8 cellular contexts compared by ENCODE assay signal in the genomic region with DNA sequence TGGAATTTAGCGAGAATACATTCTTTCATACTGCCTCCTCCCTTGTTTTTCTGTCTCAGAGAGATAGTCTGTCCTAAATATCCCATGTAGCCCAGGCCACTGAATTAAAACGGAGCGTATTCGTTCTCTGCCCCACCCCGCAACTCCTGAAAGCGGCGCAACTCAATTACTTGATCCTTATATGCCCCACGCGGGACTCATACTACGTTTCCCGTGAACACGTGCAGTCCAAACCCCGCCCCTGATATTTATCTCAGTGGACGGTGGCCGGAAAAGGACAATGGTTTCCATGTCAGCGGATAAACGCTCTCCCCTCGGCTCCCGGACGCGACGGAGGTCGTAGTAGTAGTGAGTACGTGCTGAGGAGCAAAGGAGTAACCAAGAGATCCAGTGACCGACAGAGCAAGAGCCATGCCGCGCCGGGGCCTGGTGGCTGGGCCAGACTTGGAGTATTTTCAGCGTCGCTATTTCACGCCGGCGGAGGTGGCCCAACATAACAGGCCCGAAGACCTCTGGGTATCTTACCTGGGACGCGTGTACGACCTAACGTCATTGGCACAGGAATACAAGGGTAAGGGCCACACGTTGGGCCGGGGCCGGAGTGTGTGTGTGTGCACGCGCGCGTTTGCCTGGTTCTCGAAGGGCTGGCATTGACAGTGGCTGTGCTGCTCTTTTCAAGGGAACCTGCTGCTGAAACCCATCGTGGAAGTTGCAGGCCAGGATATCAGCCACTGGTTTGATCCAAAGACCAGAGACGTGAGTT. TPM values are rescaled to one million over a fixed set of nuclear protein-coding genes. Genes with fewer than 3 reads are reported as not detected.
A peak's percentile ranks its signal among the peaks of the same experiment; 100 is the strongest.
DNase-seq lines count a peak whose midpoint lies in the region; ATAC-seq and TF ChIP-seq lines count a peak whose summit lies in the region.

TSS of gene CYB5D1 (plus strand) at position 280 of the 763 bp plus-strand sequence. CDS start at position 412, 132 bp downstream.

- H3K4me3 ChIP-seq in GM12865 (ENCODE audit: low read depth, low read length) (peak within 1 kb of the TSS; percentile 78), retinal pigment epithelial cell (ENCODE audit: low read length) (peak within 1 kb of the TSS; percentile 52)

- no peaks in the 10 kb centered on the region for H3K27me3 Mint-ChIP-seq in T-helper 17 cell

- peaks cover 6% of the 10 kb centered on the region for H3K36me3 Mint-ChIP-seq in T-helper 17 cell (ENCODE audit: low read depth)

- peak; percentile 96 for DNase-seq in GM12865 (ENCODE audit: low read depth)
- DNase-seq in NCI-H1105 treated with DMSO at 0.1 percent for 48 hours (lab: John Stamatoyannopoulos, UW): peak; percentile 99
- DNase-seq in T-helper 17 cell: peak; percentile 61 to 77 (median 77)
- peak in 57 of 58 donors; percentile 68 to 97 (median 90) for DNase-seq in anterior cingulate cortex (lab: John Stamatoyannopoulos, UW)
- peak; percentile 89 to 99 for DNase-seq in hippocampal formation (lab: John Stamatoyannopoulos, UW)
- DNase-seq in retinal pigment epithelial cell (ENCODE audit: low read depth): no peak
- DNase-seq in 8988T: no peak

- H3K9me3 ChIP-seq in T-helper 17 cell (ENCODE audit: control insufficient read depth, low read length, poor library complexity, severe bottlenecking): no peaks in the 10 kb centered on the region

- H3K4me1 Mint-ChIP-seq in T-helper 17 cell: peaks cover 19% of the 10 kb centered on the region

- TF ChIP-seq CTCF in GM12865 (IDR thresholded peaks at IDR 0.05; ENCODE audit: insufficient read depth, low read depth, low read length, missing control alignments) (no peak), retinal pigment epithelial cell (conservative IDR thresholded peaks at IDR 0.05; ENCODE audit: low read depth, low read length) (no peak)

- peak; percentile 46 for ATAC-seq in HG02642 (IDR thresholded peaks at IDR 0.05; ENCODE audit: poor library complexity, unreplicated experiment)
- peak; percentile 60 for ATAC-seq in T-helper 17 cell

- H3K4me3 Mint-ChIP-seq in T-helper 17 cell: no peak within 1 kb of the TSS

- no peak within 1 kb of the TSS for H3K27ac Mint-ChIP-seq in T-helper 17 cell

RNA-seq across cellular contexts. Expression of gene CYB5D1, which starts in this region (rescaled TPM):
- 10 to 100 TPM in 1 of 2 donors, 1 to 10 TPM in 1; 9.3 to 14.9 TPM for total RNA-seq in T-helper 17 cell

Comparison
In these comparisons a context has a peak if more than half of its experiments do, and no peak if none do; other contexts are left out.
1. DNase-seq: peak in GM12865 (single experiment), NCI-H1105 treated with DMSO at 0.1 percent for 48 hours (single experiment), T-helper 17 cell (3 of 3), anterior cingulate cortex (57 of 58) and hippocampal formation (2 of 2); none in retinal pigment epithelial cell (single experiment) and 8988T (single experiment).